25 cellular contexts compared by ENCODE assay signal in genomic region chr1:175195798-175196197, GRCh38. TPM values are rescaled to one million over a fixed set of nuclear protein-coding genes. Genes with fewer than 3 reads are reported as not detected.
DNase-seq lines count a peak whose midpoint lies in the region; ATAC-seq and TF ChIP-seq lines count a peak whose summit lies in the region.
"Had no signal": no experiment of that assay in that cellular context is flagged by ENCODE, and none has a peak within 500 bp of the region (broad histone marks: within the 10 kb centered on the region; RNA-seq: fewer than 3 reads in every experiment).

No MANE protein-coding gene starts in this region.

- CTCF ChIA-PET in activated CD4-positive, alpha-beta T cell treated with anti-CD3 and anti-CD28 coated beads, Interleukin-2, amount 10 ng/mL, durations not matched to agents 7 days and 5 days (lab: Charles Lee) = interaction anchor here (1.5 kb wide), 1 partner anchor 13 kb away, joined by 3 read pairs; no protein-coding TSS in a partner anchor

- no peak for TF ChIP-seq CTCF in OCI-LY3 (IDR thresholded peaks at IDR 0.05; ENCODE audit: low read depth, low read length)
- no peak for TF ChIP-seq CTCF in type B pancreatic cell (conservative IDR thresholded peaks at IDR 0.05)
- TF ChIP-seq CTCF in body of pancreas (IDR thresholded peaks at IDR 0.05) = no peak
- no peak for TF ChIP-seq CTCF in mucosa of descending colon (IDR thresholded peaks at IDR 0.05)

- WGBS in body of pancreas, 2 donors = 69 to 84% methylated on average over 3 of the region's 3 CpGs

- ATAC-seq in esophagus mucosa = peak; percentile 36
- ATAC-seq in body of pancreas = no peak
- ATAC-seq in GM21423 (IDR thresholded peaks at IDR 0.05; ENCODE audit: unreplicated experiment) = no peak
- ATAC-seq in mucosa of descending colon = no peak
- ATAC-seq: A549, Right ventricle myocardium inferior had no signal

- H3K9me3 ChIP-seq in OCI-LY3 (ENCODE audit: insufficient read depth, low read length) (no peaks in the 10 kb centered on the region), body of pancreas (no peaks in the 10 kb centered on the region), mucosa of descending colon (no peaks in the 10 kb centered on the region)
- H3K9me3 ChIP-seq: A549, uterus had no signal

- H3K27ac Mint-ChIP-seq in activated CD4-positive, alpha-beta T cell treated with anti-CD3 and anti-CD28 coated beads, Interleukin-2, amount 10 ng/mL, durations not matched to agents 7 days and 5 days = peak overlapping the region; percentile 4
- H3K27ac Mint-ChIP-seq in activated CD4-positive, alpha-beta T cell treated with anti-CD3 and anti-CD28 coated beads, Interleukin-2, amount 10 ng/mL, durations not matched to agents 24 days and 14 days = no peak overlapping the region
- H3K27ac Mint-ChIP-seq in type B pancreatic cell = peak overlapping the region; percentile 25

- no peak for TF ChIP-seq POLR2A in body of pancreas (IDR thresholded peaks at IDR 0.05)

- H3K36me3 ChIP-seq in OCI-LY3 (replicated peaks; ENCODE audit: low read depth, low read length) (peaks cover 1% of the 10 kb centered on the region), body of pancreas (replicated peaks in 1 of 2; ENCODE audit: insufficient read depth in 1 of 2, low read depth in 2 of 2) (no peaks in the 10 kb centered on the region), mucosa of descending colon (ENCODE audit: low read depth) (no peaks in the 10 kb centered on the region)
- H3K36me3 ChIP-seq: uterus had no signal

- peaks cover 41% of the 10 kb centered on the region for H3K4me1 Mint-ChIP-seq in activated CD4-positive, alpha-beta T cell treated with anti-CD3 and anti-CD28 coated beads, Interleukin-2, amount 10 ng/mL, durations not matched to agents 7 days and 5 days
- H3K4me1 Mint-ChIP-seq in activated CD4-positive, alpha-beta T cell treated with anti-CD3 and anti-CD28 coated beads, Interleukin-2, amount 10 ng/mL, durations not matched to agents 24 days and 14 days = peaks cover 22% of the 10 kb centered on the region
- peaks cover 9% of the 10 kb centered on the region for H3K4me1 Mint-ChIP-seq in type B pancreatic cell (ENCODE audit: unreplicated experiment)

- no peaks in the 10 kb centered on the region for H3K27me3 Mint-ChIP-seq in activated CD4-positive, alpha-beta T cell treated with anti-CD3 and anti-CD28 coated beads, Interleukin-2, amount 10 ng/mL, durations not matched to agents 7 days and 5 days
- H3K27me3 Mint-ChIP-seq in activated CD4-positive, alpha-beta T cell treated with anti-CD3 and anti-CD28 coated beads, Interleukin-2, amount 10 ng/mL, durations not matched to agents 24 days and 14 days = no peaks in the 10 kb centered on the region
- peaks cover 73% of the 10 kb centered on the region for H3K27me3 Mint-ChIP-seq in type B pancreatic cell

- H3K4me2 ChIP-seq in OCI-LY3 (ENCODE audit: low read length) = peak overlapping the region; percentile 97
- H3K4me2 ChIP-seq: A549 had no signal

- intact Hi-C loops in activated CD4-positive, alpha-beta T cell treated with anti-CD3 and anti-CD28 coated beads, Interleukin-2, amount 10 ng/mL, durations not matched to agents 24 days and 14 days (cut with micrococcal nuclease) = no loop called here
- intact Hi-C loops in body of pancreas (cut with DNase I) (no loop called here), mucosa of descending colon (cut with DNase I, micrococcal nuclease) (no loop called here)

- H3K79me2 ChIP-seq in OCI-LY3 (ENCODE audit: low read length) = peaks cover 12% of the 10 kb centered on the region

- H3K9me3 Mint-ChIP-seq in activated CD4-positive, alpha-beta T cell treated with anti-CD3 and anti-CD28 coated beads, Interleukin-2, amount 10 ng/mL, durations not matched to agents 7 days and 5 days = no peaks in the 10 kb centered on the region
- H3K9me3 Mint-ChIP-seq in activated CD4-positive, alpha-beta T cell treated with anti-CD3 and anti-CD28 coated beads, Interleukin-2, amount 10 ng/mL, durations not matched to agents 24 days and 14 days = no peaks in the 10 kb centered on the region
- H3K9me3 Mint-ChIP-seq in type B pancreatic cell = no peaks in the 10 kb centered on the region

- H3K4me3 ChIP-seq in OCI-LY3 (ENCODE audit: low read length) = peak overlapping the region; percentile 70
- H3K4me3 ChIP-seq in body of pancreas = no peak overlapping the region
- no peak overlapping the region for H3K4me3 ChIP-seq in mucosa of descending colon
- H3K4me3 ChIP-seq: A549, uterus had no signal

- H3K9ac ChIP-seq in OCI-LY3 (ENCODE audit: low read length) = peak overlapping the region; percentile 56

- no peak for DNase-seq in activated CD4-positive, alpha-beta T cell treated with anti-CD3 and anti-CD28 coated beads, Interleukin-2, amount 10 ng/mL, durations not matched to agents 7 days and 5 days
- no peak for DNase-seq in activated CD4-positive, alpha-beta T cell treated with anti-CD3 and anti-CD28 coated beads, Interleukin-2, amount 10 ng/mL, durations not matched to agents 24 days and 14 days
- no peak for DNase-seq in type B pancreatic cell (ENCODE audit: extremely low spot score, unreplicated experiment)
- no peak for DNase-seq in body of pancreas
- DNase-seq in mucosa of descending colon = no peak
- DNase-seq: activated CD4-positive, alpha-beta T cell treated with anti-CD3 and anti-CD28 coated beads, Interleukin-2, amount 50 U/mL, for 4 hours; activated effector memory CD4-positive, alpha-beta T cell treated with anti-CD3 and anti-CD28 coated beads, Interleukin-2, amount 50 U/mL, for 16 hours; amniotic stem cell; C1 segment of cervical spinal cord; foreskin melanocyte; GF-D8; H7; islet precursor cell; Kasumi-1; NCI-H1417; NCI-H2107; NCI-H524; substantia nigra; uterus had no signal

- H3K27ac ChIP-seq in OCI-LY3 (ENCODE audit: low read length) (peak overlapping the region; percentile 79), body of pancreas (no peak overlapping the region)
- H3K27ac ChIP-seq: A549, uterus had no signal

- H3K27me3 ChIP-seq in OCI-LY3 (ENCODE audit: low read depth, low read length) (no peaks in the 10 kb centered on the region), body of pancreas (no peaks in the 10 kb centered on the region)
- H3K27me3 ChIP-seq: uterus had no signal

- H4K20me1 ChIP-seq in OCI-LY3 (ENCODE audit: insufficient read depth, low read length) = no peaks in the 10 kb centered on the region

- H3K4me1 ChIP-seq in OCI-LY3 (ENCODE audit: low read length) = peaks cover 60% of the 10 kb centered on the region
- H3K4me1 ChIP-seq in body of pancreas = peaks cover 13% of the 10 kb centered on the region
- H3K4me1 ChIP-seq in mucosa of descending colon (ENCODE audit: low read depth) = peaks cover 11% of the 10 kb centered on the region
- H3K4me1 ChIP-seq: uterus had no signal

- peak overlapping the region; percentile 12; the same call in 1 of the 2 replicates for H2AFZ ChIP-seq in OCI-LY3 (ENCODE audit: low read depth, low read length)

- no peak overlapping the region for H3K4me3 Mint-ChIP-seq in activated CD4-positive, alpha-beta T cell treated with anti-CD3 and anti-CD28 coated beads, Interleukin-2, amount 10 ng/mL, durations not matched to agents 7 days and 5 days
- H3K4me3 Mint-ChIP-seq in activated CD4-positive, alpha-beta T cell treated with anti-CD3 and anti-CD28 coated beads, Interleukin-2, amount 10 ng/mL, durations not matched to agents 24 days and 14 days = no peak overlapping the region
- peak overlapping the region; percentile 24 for H3K4me3 Mint-ChIP-seq in type B pancreatic cell

- POLR2A ChIA-PET in activated CD4-positive, alpha-beta T cell treated with anti-CD3 and anti-CD28 coated beads, Interleukin-2, amount 10 ng/mL, durations not matched to agents 7 days and 5 days (lab: Charles Lee) = no interaction called here

- peaks cover 8% of the 10 kb centered on the region for H3K36me3 Mint-ChIP-seq in activated CD4-positive, alpha-beta T cell treated with anti-CD3 and anti-CD28 coated beads, Interleukin-2, amount 10 ng/mL, durations not matched to agents 7 days and 5 days (ENCODE audit: low read depth)
- H3K36me3 Mint-ChIP-seq in activated CD4-positive, alpha-beta T cell treated with anti-CD3 and anti-CD28 coated beads, Interleukin-2, amount 10 ng/mL, durations not matched to agents 24 days and 14 days (ENCODE audit: low read depth) = peaks cover 3% of the 10 kb centered on the region
- H3K36me3 Mint-ChIP-seq in type B pancreatic cell = no peaks in the 10 kb centered on the region

RNA-seq across cellular contexts. Expression of gene KIAA0040, which starts 3.2 kb away (rescaled TPM):
- total RNA-seq in activated CD4-positive, alpha-beta T cell treated with anti-CD3 and anti-CD28 coated beads, Interleukin-2, amount 10 ng/mL, durations not matched to agents 7 days and 5 days = 10 to 100 TPM; 64.1 to 67.1 TPM
- total RNA-seq in activated CD4-positive, alpha-beta T cell treated with anti-CD3 and anti-CD28 coated beads, Interleukin-2, amount 10 ng/mL, durations not matched to agents 24 days and 14 days = 32.6 and 35.4 TPM in 2 replicates
- total RNA-seq in esophagus mucosa (6.3 TPM), type B pancreatic cell (ENCODE audit: low replicate concordance) (7.3 and 10.3 TPM in 2 replicates), body of pancreas (10 to 100 TPM; 10.1 to 29.7 TPM), mucosa of descending colon (10 to 100 TPM; 13.3 to 18.8 (median 13.3) TPM)
- total RNA-seq: HT1080 had no signal
